11 cellular contexts compared by ENCODE assay signal in the genomic region with DNA sequence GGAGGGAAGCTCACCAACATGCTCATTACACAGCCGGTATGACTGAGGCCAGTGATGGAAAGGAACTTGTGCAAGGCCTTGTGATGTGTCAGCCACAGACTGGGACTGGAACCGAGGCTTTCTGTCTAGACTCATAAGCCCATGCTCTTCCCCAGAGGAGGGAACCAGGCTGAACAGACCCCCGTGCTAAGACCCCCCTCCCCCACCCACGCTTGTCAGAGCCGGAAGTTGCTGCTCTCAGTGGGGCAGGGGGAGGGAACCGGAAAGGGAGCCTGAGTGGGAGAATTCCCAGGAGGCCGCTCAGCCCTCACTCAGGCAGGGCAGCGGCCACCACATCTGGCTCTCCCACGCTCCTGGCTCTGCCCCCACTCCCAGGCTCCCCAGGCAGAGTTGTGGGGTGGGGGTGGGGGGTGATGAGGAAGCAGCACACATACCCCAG. TPM values are rescaled to one million over a fixed set of nuclear protein-coding genes. Genes with fewer than 3 reads are reported as not detected.
A peak's percentile ranks its signal among the peaks of the same experiment; 100 is the strongest.
DNase-seq lines count a peak whose midpoint lies in the region; ATAC-seq lines count a peak whose summit lies in the region.
"Had no signal": no experiment of that assay in that cellular context is flagged by ENCODE, and none has a peak within 500 bp of the region (broad histone marks: within the 10 kb centered on the region; RNA-seq: fewer than 3 reads in every experiment).

No MANE protein-coding gene starts in this region.

- H3K4me1 ChIP-seq in skeletal muscle tissue (ENCODE audit: control insufficient read depth in 3 of 3, insufficient read depth in 3 of 3, low read length in 3 of 3) = peaks cover 49 to 56% (median 54%) of the 10 kb centered on the region in 3 donors

- peaks cover 0 to 2% (median 0%) of the 10 kb centered on the region in 3 donors for H3K36me3 ChIP-seq in skeletal muscle tissue (ENCODE audit: control insufficient read depth in 3 of 3, insufficient read depth in 3 of 3, low read length in 3 of 3)

- no peaks in the 10 kb centered on the region for H3K9me3 ChIP-seq in skeletal muscle tissue (ENCODE audit: control insufficient read depth in 3 of 3, low read length in 3 of 3)

- H3K4me1 Mint-ChIP-seq in naive thymus-derived CD8-positive, alpha-beta T cell = peaks cover 12 to 15% (median 14%) of the 10 kb centered on the region in 4 donors

- H3K27ac ChIP-seq in skeletal muscle tissue (ENCODE audit: low read depth, low read length) = peak overlapping the region; percentile 82

- no peak overlapping the region for H3K27ac Mint-ChIP-seq in naive thymus-derived CD8-positive, alpha-beta T cell

- intact Hi-C loops in left cardiac atrium (cut with DNase I) = loop anchor here in 1 of 2 donors (5.0 kb wide), 1 partner anchor 58 kb away; no protein-coding TSS in a partner anchor

- peak overlapping the region in 1 of 3 donors; percentile 75 for H3K9ac ChIP-seq in skeletal muscle tissue (ENCODE audit: low read depth in 1 of 3, low read length in 3 of 3)

- DNase-seq in GM03348 (ENCODE audit: low spot score) = peak; percentile 92
- DNase-seq in SK-N-DZ (ENCODE audit: low spot score) = peak; percentile 78
- DNase-seq in left cardiac atrium = peak; percentile 80
- DNase-seq in naive thymus-derived CD8-positive, alpha-beta T cell = no peak
- DNase-seq in stimulated activated CD4-positive, alpha-beta T cell treated with anti-CD3 and anti-CD28 coated beads, Interleukin-4, amount 100 ng/mL, for 1 hour = no peak
- no peak for DNase-seq in kidney tubule cell (ENCODE audit: low spot score)
- DNase-seq: GDM1, NCI-H1930 had no signal

- H3K27me3 Mint-ChIP-seq in naive thymus-derived CD8-positive, alpha-beta T cell = peaks cover 3 to 25% (median 13%) of the 10 kb centered on the region in 5 donors

- no peaks in the 10 kb centered on the region for H3K36me3 Mint-ChIP-seq in naive thymus-derived CD8-positive, alpha-beta T cell

- H3K4me3 Mint-ChIP-seq in naive thymus-derived CD8-positive, alpha-beta T cell = no peak overlapping the region

- no peaks in the 10 kb centered on the region for H3K9me3 Mint-ChIP-seq in naive thymus-derived CD8-positive, alpha-beta T cell

- H3K4me3 ChIP-seq in skeletal muscle tissue (ENCODE audit: low read length in 3 of 3) = no peak overlapping the region

- no peaks in the 10 kb centered on the region for H3K27me3 ChIP-seq in skeletal muscle tissue (ENCODE audit: control insufficient read depth in 3 of 3, insufficient read depth in 3 of 3, low read length in 3 of 3)

- ATAC-seq in left cardiac atrium (peak; percentile 15 to 22), HG02973 (IDR thresholded peaks at IDR 0.05; ENCODE audit: unreplicated experiment) (no peak)
- no peak for ATAC-seq in naive thymus-derived CD8-positive, alpha-beta T cell

- POLR2A ChIA-PET in naive thymus-derived CD8-positive, alpha-beta T cell (lab: Charles Lee) = no interaction called here

RNA-seq across cellular contexts. Expression of gene PDGFRB, which starts 4.1 kb away (rescaled TPM):
- 9.7 and 10.5 TPM in 2 replicates for polyA plus RNA-seq in SK-N-DZ (2014; cell fraction: cytosol; rRNA removed)
- polyA plus RNA-seq in SK-N-DZ (2014; cell fraction: nucleus; rRNA removed) = 13.0 and 23.0 TPM in 2 replicates
- total RNA-seq in left cardiac atrium (10 to 100 TPM; 62.9 to 68.3 TPM), skeletal muscle tissue (86.6 TPM)
- total RNA-seq in naive thymus-derived CD8-positive, alpha-beta T cell = under 1 TPM; 0.47 to 0.49 TPM
- under 1 TPM in 2 of 3 donors, not detected in 1; 0.31 to 0.57 TPM for polyA plus RNA-seq in naive thymus-derived CD8-positive, alpha-beta T cell

RNA-seq across cellular contexts. Expression of gene CDX1, which starts 6.8 kb away (rescaled TPM):
- not detected in 2 replicates for polyA plus RNA-seq in SK-N-DZ (2014; cell fraction: cytosol; rRNA removed)
- 0.12 TPM in 1 of 2 replicates, not detected in the other for polyA plus RNA-seq in SK-N-DZ (2014; cell fraction: nucleus; rRNA removed)
- total RNA-seq in left cardiac atrium (not detected), skeletal muscle tissue (not detected)
- not detected for total RNA-seq in naive thymus-derived CD8-positive, alpha-beta T cell
- polyA plus RNA-seq in naive thymus-derived CD8-positive, alpha-beta T cell = not detected

RNA-seq across cellular contexts. Expression of gene SLC6A7, which starts 30.1 kb away (rescaled TPM):
- not detected in 2 replicates for polyA plus RNA-seq in SK-N-DZ (2014; cell fraction: cytosol; rRNA removed)
- not detected in 2 replicates for polyA plus RNA-seq in SK-N-DZ (2014; cell fraction: nucleus; rRNA removed)
- total RNA-seq in left cardiac atrium (not detected), skeletal muscle tissue (not detected)
- total RNA-seq in naive thymus-derived CD8-positive, alpha-beta T cell = not detected
- not detected for polyA plus RNA-seq in naive thymus-derived CD8-positive, alpha-beta T cell
- total RNA-seq: mesenteric fat pad had no signal

Comparison
In these comparisons a context has a peak if more than half of its experiments do, and no peak if none do; other contexts are left out.
1. DNase-seq: peak in GM03348 (single experiment), SK-N-DZ (single experiment) and left cardiac atrium (single experiment); none in naive thymus-derived CD8-positive, alpha-beta T cell (0 of 10), stimulated activated CD4-positive, alpha-beta T cell treated with anti-CD3 and anti-CD28 coated beads, Interleukin-4, amount 100 ng/mL, for 1 hour (single experiment) and kidney tubule cell (single experiment).
2. ATAC-seq: peak in left cardiac atrium (2 of 2); none in naive thymus-derived CD8-positive, alpha-beta T cell (0 of 2) and HG02973 (single experiment).
3. RNA of gene PDGFRB, which starts 4.1 kb away (total RNA-seq): 86.6 TPM in skeletal muscle tissue (single experiment) and 62.9 to 68.3 TPM in left cardiac atrium; 0.47 to 0.49 TPM in naive thymus-derived CD8-positive, alpha-beta T cell; every median in the first group is over 10 times any median in the second.